In genomic region chr12:105580841-105581352, GRCh38 we compare ENCODE assay signal across 1 cellular context.
A peak's percentile ranks its signal among the peaks of the same experiment; 100 is the strongest.
TF ChIP-seq lines count a peak whose summit lies in the region.

No MANE protein-coding gene starts in this region.

TF ChIP-seq in HEK293, 187 proteins besides CTCF, POLR2A, EP300 and RAD21 (continued from another document and continues in another):
- TF ChIP-seq ZBTB11 (tag by site-specific recombination; conservative IDR thresholded peaks at IDR 0.05; ENCODE audit: low read depth) (no peak), OVOL3 (tag by site-specific recombination; IDR thresholded peaks at IDR 0.05) (no peak), ZNF555 (tag by site-specific recombination; conservative IDR thresholded peaks at IDR 0.05) (no peak), KLF16 (tag by site-specific recombination; IDR thresholded peaks at IDR 0.05) (0 out of 2 replicates have a peak, but pooled peaks have one; percentile 41), ZNF830 (tag by site-specific recombination; IDR thresholded peaks at IDR 0.05; ENCODE audit: low read depth) (no peak), ZNF596 (tag by site-specific recombination; IDR thresholded peaks at IDR 0.05) (0 out of 2 replicates have a peak, but pooled peaks have one; percentile 38), HOXA7 (CRISPR knock-in tag; IDR thresholded peaks at IDR 0.05; ENCODE audit: borderline replicate concordance) (no peak), ZBTB10 (tag by site-specific recombination; IDR thresholded peaks at IDR 0.05) (no peak), ZNF202 (tag by site-specific recombination; IDR thresholded peaks at IDR 0.05; ENCODE audit: borderline replicate concordance) (no peak), ZNF426 (tag by site-specific recombination; IDR thresholded peaks at IDR 0.05) (0 out of 2 replicates have a peak, but pooled peaks have one; percentile 7), ZBTB1 (tag by site-specific recombination; IDR thresholded peaks at IDR 0.05) (no peak), ZNF132 (tag by site-specific recombination; IDR thresholded peaks at IDR 0.05; ENCODE audit: borderline replicate concordance) (no peak), FEZF1 (tag by site-specific recombination; IDR thresholded peaks at IDR 0.05) (peak; percentile 94), ZNF626 (tag by site-specific recombination; IDR thresholded peaks at IDR 0.05) (no peak), SP3 (tag by site-specific recombination; IDR thresholded peaks at IDR 0.05) (no peak), ZSCAN16 (tag by site-specific recombination; IDR thresholded peaks at IDR 0.05) (no peak), ZNF658 (tag by site-specific recombination; IDR thresholded peaks at IDR 0.05) (no peak), ZNF837 (tag by site-specific recombination; IDR thresholded peaks at IDR 0.05) (no peak), MYNN (tag by site-specific recombination; IDR thresholded peaks at IDR 0.05; ENCODE audit: borderline replicate concordance) (no peak), SCRT2 (tag by site-specific recombination; IDR thresholded peaks at IDR 0.05) (no peak), ZNF654 (tag by site-specific recombination; IDR thresholded peaks at IDR 0.05; ENCODE audit: low read depth) (no peak), ZNF704 (tag by site-specific recombination; IDR thresholded peaks at IDR 0.05) (no peak), ZNF121 (tag by site-specific recombination; IDR thresholded peaks at IDR 0.05) (no peak), ZNF214 (tag by site-specific recombination; IDR thresholded peaks at IDR 0.05; ENCODE audit: borderline replicate concordance) (no peak), GLIS1 (tag by site-specific recombination; IDR thresholded peaks at IDR 0.05) (peak; percentile 93), ZNF404 (tag by site-specific recombination; IDR thresholded peaks at IDR 0.05) (no peak), ZNF660 (tag by site-specific recombination; IDR thresholded peaks at IDR 0.05) (peak; percentile 68; the same call in 1 of the 2 replicates), ZNF324 (tag by site-specific recombination; IDR thresholded peaks at IDR 0.05) (no peak), ZFHX2 (tag by site-specific recombination; conservative IDR thresholded peaks at IDR 0.05) (0 out of 2 replicates have a peak, but pooled peaks have one; percentile 17), ZNF148 (tag by site-specific recombination; IDR thresholded peaks at IDR 0.05; ENCODE audit: borderline replicate concordance) (no peak), PRDM1 (tag by site-specific recombination; IDR thresholded peaks at IDR 0.05) (no peak), ZNF366 (tag by site-specific recombination; conservative IDR thresholded peaks at IDR 0.05) (peak; percentile 75), TCF7L2 (IDR thresholded peaks at IDR 0.05; ENCODE audit: borderline replicate concordance, low read depth, low read length) (peak; percentile 43; the same call in 1 of the 2 replicates), ZNF571 (tag by site-specific recombination; IDR thresholded peaks at IDR 0.05) (no peak), ZNF140 (tag by site-specific recombination; IDR thresholded peaks at IDR 0.05) (no peak), ZNF473 (tag by site-specific recombination; IDR thresholded peaks at IDR 0.05) (no peak), ZBTB21 (tag by site-specific recombination; IDR thresholded peaks at IDR 0.05) (peak; percentile 83), ZNF423 (tag by site-specific recombination; IDR thresholded peaks at IDR 0.05) (no peak), ZNF248 (tag by site-specific recombination; IDR thresholded peaks at IDR 0.05) (no peak), ZNF416 (tag by site-specific recombination; IDR thresholded peaks at IDR 0.05) (no peak), ZNF677 (tag by site-specific recombination; IDR thresholded peaks at IDR 0.05) (no peak), ZNF521 (tag by site-specific recombination; IDR thresholded peaks at IDR 0.05) (no peak), ZNF433 (tag by site-specific recombination; IDR thresholded peaks at IDR 0.05; ENCODE audit: low read depth) (no peak), ZBTB8A (tag by site-specific recombination; IDR thresholded peaks at IDR 0.05) (no peak), KLF7 (tag by site-specific recombination; IDR thresholded peaks at IDR 0.05; ENCODE audit: borderline replicate concordance) (no peak), ZNF610 (tag by site-specific recombination; IDR thresholded peaks at IDR 0.05; ENCODE audit: borderline replicate concordance) (no peak), PRDM4 (tag by site-specific recombination; IDR thresholded peaks at IDR 0.05) (peak; percentile 67), ZNF558 (tag by site-specific recombination; IDR thresholded peaks at IDR 0.05) (no peak), KLF8 (tag by site-specific recombination; IDR thresholded peaks at IDR 0.05) (no peak), KLF10 (tag by site-specific recombination; IDR thresholded peaks at IDR 0.05) (peak; percentile 60; the same call in 1 of the 2 replicates), ZFP37 (tag by site-specific recombination; IDR thresholded peaks at IDR 0.05) (peak; percentile 41; the same call in 1 of the 2 replicates), ZNF223 (tag by site-specific recombination; IDR thresholded peaks at IDR 0.05) (no peak), ZNF785 (tag by site-specific recombination; IDR thresholded peaks at IDR 0.05) (no peak), ZNF561 (tag by site-specific recombination; IDR thresholded peaks at IDR 0.05; ENCODE audit: borderline replicate concordance) (no peak), ZNF530 (tag by site-specific recombination; IDR thresholded peaks at IDR 0.05; ENCODE audit: low read depth) (no peak)
- TF ChIP-seq, protein P1, sequence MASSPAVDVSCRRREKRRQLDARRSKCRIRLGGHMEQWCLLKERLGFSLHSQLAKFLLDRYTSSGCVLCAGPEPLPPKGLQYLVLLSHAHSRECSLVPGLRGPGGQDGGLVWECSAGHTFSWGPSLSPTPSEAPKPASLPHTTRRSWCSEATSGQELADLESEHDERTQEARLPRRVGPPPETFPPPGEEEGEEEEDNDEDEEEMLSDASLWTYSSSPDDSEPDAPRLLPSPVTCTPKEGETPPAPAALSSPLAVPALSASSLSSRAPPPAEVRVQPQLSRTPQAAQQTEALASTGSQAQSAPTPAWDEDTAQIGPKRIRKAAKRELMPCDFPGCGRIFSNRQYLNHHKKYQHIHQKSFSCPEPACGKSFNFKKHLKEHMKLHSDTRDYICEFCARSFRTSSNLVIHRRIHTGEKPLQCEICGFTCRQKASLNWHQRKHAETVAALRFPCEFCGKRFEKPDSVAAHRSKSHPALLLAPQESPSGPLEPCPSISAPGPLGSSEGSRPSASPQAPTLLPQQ (tag by site-specific recombination; IDR thresholded peaks at IDR 0.05): peak; percentile 78
- TF ChIP-seq, protein P2, sequence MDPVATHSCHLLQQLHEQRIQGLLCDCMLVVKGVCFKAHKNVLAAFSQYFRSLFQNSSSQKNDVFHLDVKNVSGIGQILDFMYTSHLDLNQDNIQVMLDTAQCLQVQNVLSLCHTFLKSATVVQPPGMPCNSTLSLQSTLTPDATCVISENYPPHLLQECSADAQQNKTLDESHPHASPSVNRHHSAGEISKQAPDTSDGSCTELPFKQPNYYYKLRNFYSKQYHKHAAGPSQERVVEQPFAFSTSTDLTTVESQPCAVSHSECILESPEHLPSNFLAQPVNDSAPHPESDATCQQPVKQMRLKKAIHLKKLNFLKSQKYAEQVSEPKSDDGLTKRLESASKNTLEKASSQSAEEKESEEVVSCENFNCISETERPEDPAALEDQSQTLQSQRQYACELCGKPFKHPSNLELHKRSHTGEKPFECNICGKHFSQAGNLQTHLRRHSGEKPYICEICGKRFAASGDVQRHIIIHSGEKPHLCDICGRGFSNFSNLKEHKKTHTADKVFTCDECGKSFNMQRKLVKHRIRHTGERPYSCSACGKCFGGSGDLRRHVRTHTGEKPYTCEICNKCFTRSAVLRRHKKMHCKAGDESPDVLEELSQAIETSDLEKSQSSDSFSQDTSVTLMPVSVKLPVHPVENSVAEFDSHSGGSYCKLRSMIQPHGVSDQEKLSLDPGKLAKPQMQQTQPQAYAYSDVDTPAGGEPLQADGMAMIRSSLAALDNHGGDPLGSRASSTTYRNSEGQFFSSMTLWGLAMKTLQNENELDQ (tag by site-specific recombination; IDR thresholded peaks at IDR 0.05; ENCODE audit: low read depth): no peak
- TF ChIP-seq, protein P3, sequence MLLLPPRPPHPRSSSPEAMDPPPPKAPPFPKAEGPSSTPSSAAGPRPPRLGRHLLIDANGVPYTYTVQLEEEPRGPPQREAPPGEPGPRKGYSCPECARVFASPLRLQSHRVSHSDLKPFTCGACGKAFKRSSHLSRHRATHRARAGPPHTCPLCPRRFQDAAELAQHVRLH (tag by site-specific recombination; IDR thresholded peaks at IDR 0.05): peak; percentile 93
